9 cellular contexts compared by ENCODE assay signal in the genomic region with DNA sequence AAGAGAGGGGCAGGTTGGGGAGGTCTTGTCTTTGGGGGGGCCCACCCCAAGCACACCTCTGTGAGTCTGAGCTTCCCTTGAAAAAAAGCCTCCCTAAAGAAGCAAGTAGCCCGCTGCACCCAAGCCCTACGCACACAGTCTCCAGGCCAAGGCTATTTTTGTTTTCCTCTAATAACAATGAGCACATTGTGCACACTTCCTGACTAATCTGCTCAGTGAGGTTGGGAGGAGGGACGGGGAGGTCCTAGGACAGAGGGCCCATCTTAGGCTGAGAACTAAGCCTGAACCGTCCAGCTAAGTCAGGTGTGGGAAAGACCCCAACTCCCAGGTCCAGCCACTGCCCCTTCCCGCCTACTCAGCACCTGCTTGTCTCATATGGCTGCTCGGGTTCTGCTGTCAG.
A peak's percentile ranks its signal among the peaks of the same experiment; 100 is the strongest.
DNase-seq lines count a peak whose midpoint lies in the region; ATAC-seq, FAIRE-seq and TF ChIP-seq lines count a peak whose summit lies in the region.
"Had no signal": no experiment of that assay in that cellular context is flagged by ENCODE, and none has a peak within 500 bp of the region (broad histone marks: within the 10 kb centered on the region; RNA-seq: fewer than 3 reads in every experiment).

No MANE protein-coding gene starts in this region.

- H3K4me1 ChIP-seq in GM23338 (ENCODE audit: insufficient read depth) (peaks cover 62% of the 10 kb centered on the region), small intestine (ENCODE audit: control insufficient read depth in 2 of 2, insufficient read depth in 1 of 2, low read depth in 1 of 2, low read length in 1 of 2) (peaks cover 6 to 9% of the 10 kb centered on the region in 2 donors), A673 (ENCODE audit: insufficient read depth, low read length, poor library complexity, severe bottlenecking) (peaks cover 31% of the 10 kb centered on the region)

- POLR2A ChIA-PET in A673 (lab: Charles Lee; ENCODE audit: low non-redundant PET), result no interaction called here

- H3K4me1 Mint-ChIP-seq in GM23338, result peaks cover 74% of the 10 kb centered on the region

- intact Hi-C loops in left colon (cut with DNase I, micrococcal nuclease) (no loop called here), A673 (cut with micrococcal nuclease; ENCODE audit: unreplicated experiment) (no loop called here)

- no peak overlapping the region; the same call in 1 of the 2 replicates for H2AFZ ChIP-seq in GM23338

- no peaks in the 10 kb centered on the region for H4K20me1 ChIP-seq in GM23338 (replicated peaks; ENCODE audit: insufficient read depth)

- H3K9me2 ChIP-seq in GM23338 (ENCODE audit: insufficient read depth), result peaks cover 8% of the 10 kb centered on the region; the same call in 1 of the 2 replicates

- no peak for FAIRE-seq in small intestine (lab: Jason Lieb, UNC)

- WGBS in small intestine, 3 donors, result 27 to 38% (median 36%) methylated on average over 6 of the region's 6 CpGs

- H3K27ac Mint-ChIP-seq in GM23338, result peak overlapping the region; percentile 51; the same call in 1 of the 2 replicates

- H3F3A ChIP-seq in GM23338 (replicated peaks; ENCODE audit: low read depth), result peaks cover 10% of the 10 kb centered on the region

- H3K9me3 Mint-ChIP-seq in GM23338, result no peaks in the 10 kb centered on the region

- H3K4me3 ChIP-seq in GM23338 (no peak overlapping the region), small intestine (ENCODE audit: low read depth in 1 of 2, low read length in 2 of 2) (no peak overlapping the region), A673 (ENCODE audit: low read depth, low read length, poor library complexity, severe bottlenecking) (no peak overlapping the region)

- H3K27me3 Mint-ChIP-seq in GM23338 (ENCODE audit: insufficient read depth, low read depth, poor library complexity), result peaks cover 9% of the 10 kb centered on the region

- TF ChIP-seq CTCF in GM23338 (conservative IDR thresholded peaks at IDR 0.05; ENCODE audit: low read depth in 2 of 2) (no peak), A673 (conservative IDR thresholded peaks at IDR 0.05; ENCODE audit: low read depth, low read length) (no peak)

- H3K4me2 ChIP-seq in GM23338, result no peak overlapping the region

- H3K27ac ChIP-seq in GM23338 (ENCODE audit: low read depth), result no peak overlapping the region
- H3K27ac ChIP-seq in caudate nucleus (ENCODE audit: low read depth, low read length), result peak overlapping the region; percentile 98
- peak overlapping the region in 1 of 2 donors; percentile 86 for H3K27ac ChIP-seq in small intestine (ENCODE audit: low read depth in 1 of 2, low read length in 1 of 2)
- no peak overlapping the region for H3K27ac ChIP-seq in A673 (ENCODE audit: low read depth, low read length, poor library complexity, severe bottlenecking)

- no peaks in the 10 kb centered on the region for H3K36me3 Mint-ChIP-seq in GM23338 (ENCODE audit: low read depth)

- H3K4me3 Mint-ChIP-seq in GM23338, result no peak overlapping the region

- no peaks in the 10 kb centered on the region for H3K27me3 ChIP-seq in GM23338 (ENCODE audit: insufficient read depth)
- no peaks in the 10 kb centered on the region for H3K27me3 ChIP-seq in small intestine (ENCODE audit: control insufficient read depth in 2 of 2, insufficient read depth in 2 of 2, low read length in 2 of 2)
- H3K27me3 ChIP-seq in A673 (replicated peaks; ENCODE audit: insufficient read depth, low read depth, low read length, poor library complexity), result no peaks in the 10 kb centered on the region

- no TSS peak for BruUV-seq in A673 (replicated peaks; lab: Mats Ljungman, UMichigan)

- ATAC-seq in GM23338 (no peak), left colon (peak; percentile 53), HG03432 (IDR thresholded peaks at IDR 0.05; ENCODE audit: unreplicated experiment) (no peak)

- H3K79me2 ChIP-seq in GM23338 (replicated peaks; ENCODE audit: insufficient read depth), result no peaks in the 10 kb centered on the region; the same call in 1 of the 2 replicates

- H3K9me3 ChIP-seq in small intestine (ENCODE audit: control insufficient read depth, low read depth), result no peaks in the 10 kb centered on the region
- H3K9me3 ChIP-seq in A673 (ENCODE audit: low read depth, low read length, poor library complexity, severe bottlenecking), result no peaks in the 10 kb centered on the region

- H3K36me3 ChIP-seq in GM23338 (ENCODE audit: insufficient read depth), result no peaks in the 10 kb centered on the region
- H3K36me3 ChIP-seq in small intestine (ENCODE audit: control insufficient read depth in 2 of 2, insufficient read depth in 2 of 2, low read length in 2 of 2), result no peaks in the 10 kb centered on the region
- H3K36me3 ChIP-seq in A673 (ENCODE audit: insufficient read depth, low read length, poor library complexity, severe bottlenecking), result no peaks in the 10 kb centered on the region

- no peak for DNase-seq in GM23338 (ENCODE audit: low spot score)
- peak in 48 of 61 donors; percentile 14 to 80 (median 56) for DNase-seq in caudate nucleus (lab: John Stamatoyannopoulos, UW)
- peak in 1 of 2 donors; percentile 23 for DNase-seq in left colon
- peak; percentile 39 for DNase-seq in small intestine
- DNase-seq in A673 (ENCODE audit: low spot score), result no peak
- no peak for DNase-seq in T-helper 1 cell
- no peak for DNase-seq in NAMALWA (ENCODE audit: low spot score)
- DNase-seq: activated naive CD4-positive, alpha-beta T cell treated with anti-CD3 and anti-CD28 coated beads, Interleukin-2, amount 50 U/mL, for 16 hours had no signal

- CTCF ChIA-PET in A673 (lab: Charles Lee), result no interaction called here

TF ChIP-seq in GM23338, 12 proteins besides CTCF, POLR2A, EP300 and RAD21:
- no peak for TF ChIP-seq POLR2AphosphoS5 (IDR thresholded peaks at IDR 0.05; ENCODE audit: low read depth)
TF ChIP-seq in GM23338: peak in this region for 0.

Comparison
In these comparisons a context has a peak if more than half of its experiments do, and no peak if none do; other contexts are left out.
1. DNase-seq: peak in caudate nucleus (48 of 61) and small intestine (single experiment); none in GM23338 (single experiment), A673 (single experiment), T-helper 1 cell (0 of 5) and NAMALWA (single experiment).